Comparison of ENCODE assay signal across 36 cellular contexts in genomic region chr2:58805126-58805525, GRCh38.
"Had no signal": no experiment of that assay in that cellular context is flagged by ENCODE, and none has a peak within 500 bp of the region (broad histone marks: within the 10 kb centered on the region; RNA-seq: fewer than 3 reads in every experiment).

No MANE protein-coding gene starts in this region.

- ATAC-seq: activated CD4-positive, alpha-beta T cell treated with anti-CD3 and anti-CD28 coated beads for 36 hours; activated CD4-positive, CD25-positive, alpha-beta regulatory T cell treated with anti-CD3 and anti-CD28 coated beads, Interleukin-2, amount 50 U/mL, for 24 hours; activated CD8-positive, alpha-beta memory T cell treated with anti-CD3 and anti-CD28 coated beads, Interleukin-2, amount 10 ng/mL, durations not matched to agents 7 days and 5 days; activated CD8-positive, alpha-beta T cell treated with anti-CD3 and anti-CD28 coated beads, Interleukin-2, amount 10 ng/mL, durations not matched to agents 7 days and 5 days; activated naive CD4-positive, alpha-beta T cell treated with anti-CD3 and anti-CD28 coated beads, Interleukin-2, amount 50 U/mL, for 72 hours; activated T-cell treated with anti-CD3 and anti-CD28 coated beads, Interleukin-2, amount 50 U/mL, for 4 hours; activated T-cell treated with anti-CD3 and anti-CD28 coated beads, Interleukin-2, amount 50 U/mL, for 72 hours; activated T-helper 17 cell treated with anti-CD3 and anti-CD28 coated beads, Interleukin-2, amount 50 U/mL, for 72 hours; body of pancreas; WTC11 had no signal

- FAIRE-seq: astrocyte, colon had no signal

- H3K27me3 ChIP-seq: adrenal gland, body of pancreas, brain microvascular endothelial cell, breast epithelium had no signal

- H3K4me3 ChIP-seq: adrenal gland, body of pancreas, breast epithelium had no signal

- H3K36me3 ChIP-seq: adrenal gland, brain microvascular endothelial cell, breast epithelium, WERI-Rb-1 had no signal

- DNase-seq: activated CD4-positive, alpha-beta memory T cell treated with anti-CD3 and anti-CD28 coated beads, Interleukin-2, amount 10 ng/mL, durations not matched to agents 7 days and 5 days; activated CD4-positive, alpha-beta T cell treated with anti-CD3 and anti-CD28 coated beads for 1 hour; activated CD4-positive, alpha-beta T cell treated with anti-CD3 and anti-CD28 coated beads for 36 hours; activated CD4-positive, alpha-beta T cell treated with anti-CD3 and anti-CD28 coated beads for 48 hours; activated CD4-positive, alpha-beta T cell treated with anti-CD3 and anti-CD28 coated beads, Interleukin-2, amount 10 ng/mL, durations not matched to agents 7 days and 5 days; activated CD4-positive, alpha-beta T cell treated with anti-CD3 and anti-CD28 coated beads, Interleukin-2, amount 50 U/mL, for 48 hours; activated CD4-positive, CD25-positive, alpha-beta regulatory T cell; activated CD8-positive, alpha-beta memory T cell treated with anti-CD3 and anti-CD28 coated beads for 24 hours; activated CD8-positive, alpha-beta memory T cell treated with anti-CD3 and anti-CD28 coated beads, Interleukin-2, amount 10 ng/mL, durations not matched to agents 7 days and 5 days; activated CD8-positive, alpha-beta memory T cell treated with anti-CD3 and anti-CD28 coated beads, Interleukin-2, amount 50 U/mL, for 48 hours; activated CD8-positive, alpha-beta T cell treated with anti-CD3 and anti-CD28 coated beads, Interleukin-2, amount 10 ng/mL, durations not matched to agents 7 days and 5 days; activated effector memory CD4-positive, alpha-beta T cell treated with anti-CD3 and anti-CD28 coated beads, Interleukin-2, amount 50 U/mL, for 16 hours; activated gamma-delta T cell treated with Interleukin-2 at 50 U/mL for 16 hours; activated naive CD4-positive, alpha-beta T cell; activated naive CD4-positive, alpha-beta T cell treated with anti-CD3 and anti-CD28 coated beads for 36 hours; activated naive CD4-positive, alpha-beta T cell treated with anti-CD3 and anti-CD28 coated beads, Interleukin-2, amount 50 U/mL, for 16 hours; activated naive CD8-positive, alpha-beta T cell treated with anti-CD3 and anti-CD28 coated beads for 36 hours; activated T-cell treated with anti-CD3 and anti-CD28 coated beads, Interleukin-2, amount 50 U/mL, for 1 hour; activated T-cell treated with anti-CD3 and anti-CD28 coated beads, Interleukin-2, amount 50 U/mL, for 4 hours; activated T-cell treated with anti-CD3 and anti-CD28 coated beads, Interleukin-2, amount 50 U/mL, for 72 hours; adrenal gland; amniotic stem cell; aorta; body of pancreas; brain microvascular endothelial cell; central memory CD4-positive, alpha-beta T cell; T-helper 2 cell; T-helper 9 cell; WERI-Rb-1 had no signal

- H3K27ac ChIP-seq: adrenal gland, body of pancreas, brain microvascular endothelial cell, breast epithelium, WERI-Rb-1 had no signal

- H3K4me1 ChIP-seq: adrenal gland, body of pancreas, breast epithelium had no signal

- H3K9me3 ChIP-seq: adrenal gland, body of pancreas, breast epithelium had no signal
